8 cellular contexts compared by ENCODE assay signal in genomic region chr10:95183451-95184230, GRCh38. TPM values are rescaled to one million over a fixed set of nuclear protein-coding genes. Genes with fewer than 3 reads are reported as not detected.
A peak's percentile ranks its signal among the peaks of the same experiment; 100 is the strongest.
DNase-seq lines count a peak whose midpoint lies in the region; ATAC-seq and TF ChIP-seq lines count a peak whose summit lies in the region.

No MANE protein-coding gene starts in this region.

- H3K9me3 ChIP-seq in ES-I3 (ENCODE audit: control insufficient read depth, insufficient read depth, low read length), result no peaks in the 10 kb centered on the region
- no peaks in the 10 kb centered on the region for H3K9me3 ChIP-seq in ovary
- no peaks in the 10 kb centered on the region for H3K9me3 ChIP-seq in transverse colon

- H3K27ac ChIP-seq in ovary (no peak overlapping the region), transverse colon (peak overlapping the region; percentile 85 to 92 (median 90))

- H3K4me1 ChIP-seq in ES-I3 (ENCODE audit: insufficient read depth, low read length) (no peaks in the 10 kb centered on the region; the same call in 1 of the 2 replicates), ovary (ENCODE audit: insufficient read depth) (peaks cover 2% of the 10 kb centered on the region), transverse colon (peaks cover 0 to 22% (median 3%) of the 10 kb centered on the region in 4 donors)

- H3K36me3 ChIP-seq in ES-I3 (ENCODE audit: insufficient read depth, low read length) (no peaks in the 10 kb centered on the region), ovary (no peaks in the 10 kb centered on the region), transverse colon (no peaks in the 10 kb centered on the region)

- ATAC-seq in GM21737 (IDR thresholded peaks at IDR 0.05; ENCODE audit: unreplicated experiment), result peak; percentile 98

- 4 to 8% (median 7%) methylated on average over 74 to 80 of the region's 80 CpGs for WGBS in ovary, 3 donors
- 3 to 13% methylated on average over 6 to 61 of the region's 80 CpGs for WGBS in transverse colon (ENCODE audit: low coverage in 1 of 2), 2 donors

- peak in 2 of 3 donors; percentile 17 to 55 for TF ChIP-seq CTCF in ovary (IDR thresholded peaks at IDR 0.05)
- peak; percentile 67 to 97 (median 92) for TF ChIP-seq CTCF in transverse colon (IDR thresholded peaks at IDR 0.05)

- no peak for TF ChIP-seq POLR2A in ovary (IDR thresholded peaks at IDR 0.05)
- TF ChIP-seq POLR2A in transverse colon (IDR thresholded peaks at IDR 0.05), result peak; percentile 52

- DNase-seq in KBM-7, result peak; percentile 94
- DNase-seq in SK-N-DZ (ENCODE audit: low spot score), result peak; percentile 81
- peak; percentile 56 for DNase-seq in activated naive CD4-positive, alpha-beta T cell treated with anti-CD3 and anti-CD28 coated beads, Interleukin-2, amount 50 U/mL, for 16 hours
- peak; percentile 11 to 86 (median 74) for DNase-seq in head of caudate nucleus
- peak; percentile 39 to 77 (median 54) for DNase-seq in ovary
- peak; percentile 92 for DNase-seq in transverse colon

- H3K27me3 ChIP-seq in ovary (no peaks in the 10 kb centered on the region), transverse colon (no peaks in the 10 kb centered on the region)

- in situ Hi-C loops in KBM-7 (cut with MboI; ENCODE audit: low pct_unique_long_range_greater_than_20kb, low sequenced_read_pairs), result no loop called here
- in situ Hi-C loops in transverse colon (cut with MboI; ENCODE audit: low pct_ligation_motif_present in 1 of 4, low pct_unique_long_range_greater_than_20kb in 1 of 4, low sequenced_read_pairs in 3 of 4), result no loop called here

- intact Hi-C loops in head of caudate nucleus (cut with DNase I), result no loop called here
- intact Hi-C loops in ovary (cut with DNase I), result no loop called here
- intact Hi-C loops in transverse colon (cut with DNase I; ENCODE audit: low total_unique reads), result no loop called here

- peak overlapping the region; percentile 48 for H3K4me3 ChIP-seq in ovary
- peak overlapping the region; percentile 47 to 79 (median 64) for H3K4me3 ChIP-seq in transverse colon

- TF ChIP-seq EP300 in ovary (IDR thresholded peaks at IDR 0.05), result no peak
- no peak for TF ChIP-seq EP300 in transverse colon (IDR thresholded peaks at IDR 0.05; ENCODE audit: low read depth)

- H3K9ac ChIP-seq in ES-I3 (ENCODE audit: low read depth, low read length), result peak overlapping the region; percentile 88

RNA-seq across cellular contexts. Expression of gene ACSM6, which starts 10.4 kb away (rescaled TPM):
- not detected in 2 replicates for polyA plus RNA-seq in SK-N-DZ (2014; cell fraction: cytosol; rRNA removed)
- not detected in 2 replicates for polyA plus RNA-seq in SK-N-DZ (2014; cell fraction: nucleus; rRNA removed)
- total RNA-seq in ovary (under 1 TPM in 1 of 7 donors, not detected in 6; 0.13 TPM), transverse colon (not detected)
- not detected for polyA plus RNA-seq in ovary

Comparison
In these comparisons a context has a peak if more than half of its experiments do, and no peak if none do; other contexts are left out.
1. H3K27ac ChIP-seq: peak in transverse colon (4 of 4); none in ovary (0 of 2).
2. Peak in every context shown above with its lines, with median percentiles within 50 percentile points of each other: DNase-seq.